Comparison of ENCODE assay signal across 16 cellular contexts in the genomic region with DNA sequence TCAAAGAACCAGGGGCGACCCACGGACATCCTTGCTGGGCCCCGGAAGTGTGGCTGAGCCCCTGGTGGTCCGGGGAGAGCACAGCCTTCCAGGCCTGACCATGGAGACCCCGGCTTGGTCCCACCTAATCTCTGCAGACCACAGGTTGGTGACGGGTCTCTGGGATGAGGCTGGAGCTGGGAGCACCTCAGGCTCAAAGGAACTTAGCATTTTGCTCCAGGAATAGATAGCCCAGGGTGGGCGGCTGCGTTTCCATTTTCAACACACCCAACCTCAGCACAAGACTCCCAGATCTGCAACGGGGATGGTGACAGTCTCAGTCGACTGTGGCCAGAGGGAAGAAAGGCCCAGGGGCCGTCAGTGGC. TPM values are rescaled to one million over a fixed set of nuclear protein-coding genes. Genes with fewer than 3 reads are reported as not detected.
DNase-seq lines count a peak whose midpoint lies in the region; ATAC-seq, FAIRE-seq and TF ChIP-seq lines count a peak whose summit lies in the region.
"Had no signal": no experiment of that assay in that cellular context is flagged by ENCODE, and none has a peak within 500 bp of the region (broad histone marks: within the 10 kb centered on the region; RNA-seq: fewer than 3 reads in every experiment).

No MANE protein-coding gene starts in this region.

- peaks cover 7 to 15% of the 10 kb centered on the region in 2 experiments; a peak in 4 of 5 replicates for H3K27me3 ChIP-seq in HepG2 (ENCODE audit: control insufficient read depth in 1 of 2, insufficient read depth in 2 of 2, low read length in 2 of 2)
- no peaks in the 10 kb centered on the region for H3K27me3 ChIP-seq in right lobe of liver

- in situ Hi-C loops in HepG2 (cut with HindIII; ENCODE audit: extremely low pct_ligation_motif_present, low pct_unique_long_range_greater_than_20kb): no loop called here

- no peaks in the 10 kb centered on the region for H3K9me3 ChIP-seq in HepG2 (ENCODE audit: low read length)
- H3K9me3 ChIP-seq in right lobe of liver: no peaks in the 10 kb centered on the region

- H3K4me2 ChIP-seq in HepG2 (ENCODE audit: low read depth, low read length): peak overlapping the region; percentile 71

- TF ChIP-seq RAD21 in HepG2 (CRISPR knock-in tag; IDR thresholded peaks at IDR 0.05): no peak

- no peak overlapping the region for H2AFZ ChIP-seq in HepG2 (ENCODE audit: low read length)

- no peaks in the 10 kb centered on the region for H3K27me3 Mint-ChIP-seq in WTC11 (ENCODE audit: low read depth)

- 0 out of 2 replicates have a peak, but pooled peaks cover 2% of the 10 kb centered on the region for H3K4me1 Mint-ChIP-seq in WTC11

- DNase-seq in HepG2 (ENCODE audit: low spot score): no peak
- no peak for DNase-seq in right lobe of liver
- DNase-seq in HuH-7.5 (ENCODE audit: low spot score): peak; percentile 9
- no peak for DNase-seq in WTC11 (ENCODE audit: low spot score)
- no peak for DNase-seq in NCI-H2196 treated with DMSO at 0.1 percent for 48 hours (lab: John Stamatoyannopoulos, UW; ENCODE audit: unreplicated experiment)
- DNase-seq: ACHN, Calu3, DMS 273 treated with DMSO at 0.1 percent for 48 hours, GOT3, H9 had no signal

- ATAC-seq in HepG2: peak; percentile 16
- ATAC-seq in right lobe of liver: no peak
- no peak for ATAC-seq in WTC11
- no peak for ATAC-seq in GM21717 (IDR thresholded peaks at IDR 0.05; ENCODE audit: unreplicated experiment)
- ATAC-seq in GM18517 (IDR thresholded peaks at IDR 0.05; ENCODE audit: unreplicated experiment): no peak

- H4K20me1 ChIP-seq in HepG2 (ENCODE audit: insufficient read depth, low read length): no peaks in the 10 kb centered on the region

- H3K4me3 Mint-ChIP-seq in WTC11: no peak overlapping the region
- H3K4me3 Mint-ChIP-seq: CD14-positive monocyte, H9 had no signal

- H3K4me1 ChIP-seq in HepG2 (ENCODE audit: insufficient read depth, low read length): peaks cover 35% of the 10 kb centered on the region
- no peaks in the 10 kb centered on the region for H3K4me1 ChIP-seq in right lobe of liver

- no peaks in the 10 kb centered on the region for H3K36me3 Mint-ChIP-seq in WTC11
- H3K36me3 Mint-ChIP-seq: CD14-positive monocyte had no signal

- intact Hi-C loops in HepG2 (cut with micrococcal nuclease; ENCODE audit: unreplicated experiment) (no loop called here), right lobe of liver (cut with DNase I) (no loop called here)

- peak overlapping the region; percentile 36; the same call in 1 of the 2 replicates for H3K27ac Mint-ChIP-seq in WTC11
- H3K27ac Mint-ChIP-seq: CD14-positive monocyte, H9 had no signal

- TF ChIP-seq CTCF in HepG2 (CRISPR knock-in tag; IDR thresholded peaks at IDR 0.05) (no peak), right lobe of liver (IDR thresholded peaks at IDR 0.05) (no peak), WTC11 (IDR thresholded peaks at IDR 0.05) (no peak)

- no peaks in the 10 kb centered on the region for H3K79me2 ChIP-seq in HepG2 (ENCODE audit: insufficient read depth, low read length)

- H3K27ac ChIP-seq in HepG2 (ENCODE audit: extremely low read length, insufficient read depth, low read length): no peak overlapping the region
- H3K27ac ChIP-seq in right lobe of liver: no peak overlapping the region

- POLR2A ChIA-PET in HepG2 (lab: Yijun Ruan, JAX) (no interaction called here), WTC11 (lab: Charles Lee) (no interaction called here)

- TF ChIP-seq EP300 in HepG2 (IDR thresholded peaks at IDR 0.05; ENCODE audit: low read depth in 2 of 2, low read length in 2 of 2) (no peak), HepG2 (CRISPR knock-in tag; IDR thresholded peaks at IDR 0.05; ENCODE audit: borderline replicate concordance) (no peak)

- H3K9me3 Mint-ChIP-seq in WTC11: no peaks in the 10 kb centered on the region
- H3K9me3 Mint-ChIP-seq: H9 had no signal

- no peak for FAIRE-seq in HepG2 (lab: Jason Lieb, UNC)

- no peak overlapping the region; the same call in 1 of the 2 replicates for H3K9ac ChIP-seq in HepG2 (ENCODE audit: insufficient read depth, low read depth, low read length)

- H3K4me3 ChIP-seq in HepG2 (replicated peaks in 1 of 3; ENCODE audit: insufficient read depth in 1 of 3, low read depth in 2 of 3, low read length in 3 of 3) (peak overlapping the region in 2 of 3 experiments; percentile 19 to 51; a peak in 3 of 6 replicates), right lobe of liver (no peak overlapping the region)

- CTCF ChIA-PET in HepG2 (lab: Yijun Ruan, JAX; ENCODE audit: low intra/inter-chr PET ratio, low total read pairs): no interaction called here
- CTCF ChIA-PET in WTC11 (lab: Charles Lee): no interaction called here

- WGBS in HepG2 (ENCODE audit: low lambda C conversion rate): 0% methylated on average over 1 of the region's 11 CpGs
- 96% methylated on average over 4 of the region's 11 CpGs for WGBS in right lobe of liver (ENCODE audit: insufficient coverage, low coverage, low lambda C conversion rate, missing lambda C conversion rate)

- H3K36me3 ChIP-seq in HepG2 (replicated peaks in 1 of 2; ENCODE audit: control insufficient read depth in 1 of 2, insufficient read depth in 2 of 2, low read length in 2 of 2): no peaks in the 10 kb centered on the region
- H3K36me3 ChIP-seq in right lobe of liver: no peaks in the 10 kb centered on the region

- TF ChIP-seq POLR2A in HepG2 (IDR thresholded peaks at IDR 0.05; ENCODE audit: insufficient read depth in 1 of 2, low read depth in 2 of 2, low read length in 2 of 2) (no peak), right lobe of liver (IDR thresholded peaks at IDR 0.05) (no peak)

- no TSS peak for BruUV-seq in HepG2 (replicated peaks; lab: Mats Ljungman, UMichigan)

TF ChIP-seq in HepG2, 621 proteins besides CTCF, POLR2A, EP300 and RAD21 (continues in another document):
- no peak for TF ChIP-seq CSRNP2 (CRISPR knock-in tag; conservative IDR thresholded peaks at IDR 0.05; ENCODE audit: low read depth)

TF ChIP-seq in WTC11, 78 proteins besides CTCF, POLR2A, EP300 and RAD21:
- no peak for TF ChIP-seq HMGA2 (CRISPR knock-in tag; IDR thresholded peaks at IDR 0.05)
- no peak for TF ChIP-seq NR2C2 (CRISPR knock-in tag; IDR thresholded peaks at IDR 0.05)
- no peak for TF ChIP-seq SP1 (CRISPR knock-in tag; conservative IDR thresholded peaks at IDR 0.05)
- TF ChIP-seq KAT7 (CRISPR knock-in tag; IDR thresholded peaks at IDR 0.05; ENCODE audit: borderline replicate concordance): no peak

RNA-seq across cellular contexts. Expression of gene FOXL3, which starts 58.5 kb away (rescaled TPM):
- not detected in 2 replicates for total RNA-seq in HepG2 (2016; rRNA removed; fragmentation: Illumina TruSeq; extraction: Trizol)
- not detected in 2 replicates for total RNA-seq in HepG2 (2016; cell fraction: cytosol; rRNA removed; fragmentation: Illumina TruSeq; extraction: Trizol; ENCODE audit: low read depth)
- not detected in 2 replicates for total RNA-seq in HepG2 (2016; cell fraction: insoluble cytoplasmic fraction; rRNA removed; fragmentation: Illumina TruSeq; extraction: Trizol)
- not detected in 2 replicates for total RNA-seq in HepG2 (2016; cell fraction: membrane; rRNA removed; fragmentation: Illumina TruSeq; extraction: Trizol)
- not detected in 2 replicates for total RNA-seq in HepG2 (2016; cell fraction: nucleus; rRNA removed; fragmentation: Illumina TruSeq; extraction: Trizol)
- polyA plus RNA-seq in HepG2 (2011; rRNA removed): not detected in 2 replicates
- polyA plus RNA-seq in HepG2 (2011; cell fraction: cytosol; rRNA removed): not detected in 2 replicates
- polyA plus RNA-seq in HepG2 (2011; cell fraction: nucleus; rRNA removed): not detected in 2 replicates
- not detected in 2 replicates for polyA plus RNA-seq in HepG2 (2012)
- not detected in 2 replicates for polyA plus RNA-seq in HepG2 (2016; cell fraction: cytosol; fragmentation: Illumina TruSeq; extraction: Trizol; ENCODE audit: low read depth)
- not detected in 2 replicates for polyA plus RNA-seq in HepG2 (2016; cell fraction: insoluble cytoplasmic fraction; fragmentation: Illumina TruSeq; extraction: Trizol; ENCODE audit: low read depth)
- not detected in 2 replicates for polyA plus RNA-seq in HepG2 (2016; cell fraction: membrane; fragmentation: Illumina TruSeq; extraction: Trizol; ENCODE audit: low read depth)
- not detected in 2 replicates for polyA plus RNA-seq in HepG2 (2016; cell fraction: nucleus; fragmentation: Illumina TruSeq; extraction: Trizol; ENCODE audit: insufficient read depth, low read depth)
- not detected in 2 replicates for polyA minus RNA-seq in HepG2 (2011; rRNA and poly(A)+ RNA removed; ENCODE audit: low replicate concordance)
- polyA minus RNA-seq in HepG2 (2011; cell fraction: cytosol; rRNA and poly(A)+ RNA removed): not detected in 2 replicates
- not detected in 2 replicates for polyA minus RNA-seq in HepG2 (2011; cell fraction: nucleus; rRNA and poly(A)+ RNA removed)
- not detected for total RNA-seq in right lobe of liver
- not detected in 3 replicates for total RNA-seq in WTC11 (2021)
- total RNA-seq: A172, Calu3, Daoy, H9, HT1080 had no signal
- polyA plus RNA-seq: CD14-positive monocyte had no signal

Comparison
In these comparisons a context has a peak if more than half of its experiments do, and no peak if none do; other contexts are left out.
1. H3K4me3 ChIP-seq: peak in HepG2 (2 of 3); none in right lobe of liver (0 of 3).
2. Of the 50 proteins assayed by ChIP-seq in both HepG2 and WTC11: peak only in HepG2: ZNF263; only in WTC11: none; in both: none; in neither: 49.